29 cellular contexts compared by ENCODE assay signal in genomic region chr12:124413915-124414314, GRCh38.
DNase-seq lines count a peak whose midpoint lies in the region; ATAC-seq and TF ChIP-seq lines count a peak whose summit lies in the region.
"Had no signal": no experiment of that assay in that cellular context is flagged by ENCODE, and none has a peak within 500 bp of the region (broad histone marks: within the 10 kb centered on the region; RNA-seq: fewer than 3 reads in every experiment).

No MANE protein-coding gene starts in this region.

- ATAC-seq in stimulated activated naive B cell treated with anti-CD40 and anti-IgM and Interleukin-4, amounts not matched to agents 10 μg/mL and 1 μg/mL and 100 μg/mL, for 72 hours (replicated peaks): no peak
- no peak for ATAC-seq in HG02763 (IDR thresholded peaks at IDR 0.05; ENCODE audit: unreplicated experiment)
- no peak for ATAC-seq in GM18517 (IDR thresholded peaks at IDR 0.05; ENCODE audit: unreplicated experiment)
- ATAC-seq: activated CD8-positive, alpha-beta memory T cell treated with anti-CD3 and anti-CD28 coated beads, Interleukin-2, amount 10 ng/mL, durations not matched to agents 7 days and 5 days; mucosa of descending colon; right lobe of liver; stimulated activated memory B cell treated with anti-CD40 and anti-IgM and Interleukin-4, amounts not matched to agents 10 μg/mL and 1 μg/mL and 100 μg/mL, for 72 hours had no signal

- no peak overlapping the region for H3K4me3 Mint-ChIP-seq in glutamatergic neuron (ENCODE audit: unreplicated experiment)
- H3K4me3 Mint-ChIP-seq in stimulated activated naive B cell treated with anti-CD40 and anti-IgM and Interleukin-4, amounts not matched to agents 10 μg/mL and 1 μg/mL and 100 μg/mL, for 72 hours: no peak overlapping the region
- H3K4me3 Mint-ChIP-seq: activated B cell treated with CpG ODN at 0.5 μM for 24 hours; activated CD8-positive, alpha-beta memory T cell treated with anti-CD3 and anti-CD28 coated beads, Interleukin-2, amount 10 ng/mL, durations not matched to agents 7 days and 5 days; dendritic cell treated with granulocyte-macrophage colony-stimulating factor and Interleukin-4, amounts not matched to agents 40 ng/mL and 50 ng/mL, for 4 days; nephron progenitor cell; stimulated activated memory B cell treated with anti-CD40 and anti-IgM and Interleukin-4, amounts not matched to agents 10 μg/mL and 1 μg/mL and 100 μg/mL, for 72 hours had no signal

- peaks cover 31% of the 10 kb centered on the region for H3K27me3 Mint-ChIP-seq in glutamatergic neuron (ENCODE audit: unreplicated experiment)
- H3K27me3 Mint-ChIP-seq in stimulated activated naive B cell treated with anti-CD40 and anti-IgM and Interleukin-4, amounts not matched to agents 10 μg/mL and 1 μg/mL and 100 μg/mL, for 72 hours: no peaks in the 10 kb centered on the region
- H3K27me3 Mint-ChIP-seq: activated B cell treated with CpG ODN at 0.5 μM for 24 hours; activated CD8-positive, alpha-beta memory T cell treated with anti-CD3 and anti-CD28 coated beads, Interleukin-2, amount 10 ng/mL, durations not matched to agents 7 days and 5 days; dendritic cell treated with granulocyte-macrophage colony-stimulating factor and Interleukin-4, amounts not matched to agents 40 ng/mL and 50 ng/mL, for 4 days; stimulated activated memory B cell treated with anti-CD40 and anti-IgM and Interleukin-4, amounts not matched to agents 10 μg/mL and 1 μg/mL and 100 μg/mL, for 72 hours had no signal

- H3K9me3 Mint-ChIP-seq in glutamatergic neuron (ENCODE audit: unreplicated experiment): peaks cover 32% of the 10 kb centered on the region
- no peaks in the 10 kb centered on the region for H3K9me3 Mint-ChIP-seq in stimulated activated naive B cell treated with anti-CD40 and anti-IgM and Interleukin-4, amounts not matched to agents 10 μg/mL and 1 μg/mL and 100 μg/mL, for 72 hours
- H3K9me3 Mint-ChIP-seq: activated B cell treated with CpG ODN at 0.5 μM for 24 hours; dendritic cell treated with granulocyte-macrophage colony-stimulating factor and Interleukin-4, amounts not matched to agents 40 ng/mL and 50 ng/mL, for 4 days; nephron progenitor cell; stimulated activated memory B cell treated with anti-CD40 and anti-IgM and Interleukin-4, amounts not matched to agents 10 μg/mL and 1 μg/mL and 100 μg/mL, for 72 hours had no signal

- TF ChIP-seq CTCF in glutamatergic neuron (IDR thresholded peaks at IDR 0.05; ENCODE audit: partially characterized antibody, unreplicated experiment): no peak
- TF ChIP-seq CTCF in coronary artery (IDR thresholded peaks at IDR 0.05): no peak

- DNase-seq in NCI-H1092 treated with DMSO at 0.1 percent for 48 hours (lab: John Stamatoyannopoulos, UW): peak; percentile 7
- no peak for DNase-seq in NCI-H1092 (lab: John Stamatoyannopoulos, UW)
- DNase-seq in glutamatergic neuron: no peak
- no peak for DNase-seq in stimulated activated naive B cell treated with anti-CD40 and anti-IgM and Interleukin-4, amounts not matched to agents 10 μg/mL and 1 μg/mL and 100 μg/mL, for 72 hours
- DNase-seq in coronary artery (ENCODE audit: low spot score): no peak
- DNase-seq: activated B cell treated with CpG ODN at 0.5 μM for 24 hours; activated CD8-positive, alpha-beta memory T cell treated with anti-CD3 and anti-CD28 coated beads, Interleukin-2, amount 10 ng/mL, durations not matched to agents 7 days and 5 days; activated naive CD4-positive, alpha-beta T cell; activated T-cell treated with anti-CD3 and anti-CD28 coated beads, Interleukin-2, amount 50 U/mL, for 48 hours; lower lobe of right lung; mucosa of descending colon; NCI-H146; NCI-H510A treated with DMSO at 0.1 percent for 48 hours; nephron progenitor cell; NK-92 treated with Interleukin-12 subunit alpha and Interleukin-12 subunit beta, amount 100 ng/mL, for 24 hours; right lobe of liver; SIG-M5; stimulated activated CD4-positive, alpha-beta T cell treated with anti-CD3 and anti-CD28 coated beads, Interleukin-12 subunit alpha, Interleukin-12 subunit beta, amount 100 ng/mL, for 4 hours; stimulated activated CD4-positive, alpha-beta T cell treated with anti-CD3 and anti-CD28 coated beads, Interleukin-4, amount 100 ng/mL, for 1 hour; T-helper 9 cell had no signal

- H3K27ac ChIP-seq in angular gyrus (ENCODE audit: low read depth, low read length) (peak overlapping the region; percentile 84), coronary artery (peak overlapping the region in 1 of 2 donors; percentile 40)
- H3K27ac ChIP-seq: 22Rv1, lower lobe of right lung, parathyroid adenoma, right lobe of liver, suprapubic skin had no signal

- no peak overlapping the region for H3K4me3 ChIP-seq in coronary artery
- H3K4me3 ChIP-seq: adrenal gland, lower lobe of right lung, mucosa of descending colon, right lobe of liver, suprapubic skin had no signal

- peaks cover 40% of the 10 kb centered on the region for H3K4me1 Mint-ChIP-seq in glutamatergic neuron (ENCODE audit: low read depth, unreplicated experiment)
- H3K4me1 Mint-ChIP-seq in stimulated activated naive B cell treated with anti-CD40 and anti-IgM and Interleukin-4, amounts not matched to agents 10 μg/mL and 1 μg/mL and 100 μg/mL, for 72 hours: peaks cover 0 to 4% of the 10 kb centered on the region in 2 donors
- H3K4me1 Mint-ChIP-seq: activated B cell treated with CpG ODN at 0.5 μM for 24 hours; activated CD8-positive, alpha-beta memory T cell treated with anti-CD3 and anti-CD28 coated beads, Interleukin-2, amount 10 ng/mL, durations not matched to agents 7 days and 5 days had no signal

- H3K36me3 Mint-ChIP-seq in glutamatergic neuron (ENCODE audit: unreplicated experiment): peaks cover 9% of the 10 kb centered on the region
- peaks cover 52 to 72% of the 10 kb centered on the region in 2 donors for H3K36me3 Mint-ChIP-seq in stimulated activated naive B cell treated with anti-CD40 and anti-IgM and Interleukin-4, amounts not matched to agents 10 μg/mL and 1 μg/mL and 100 μg/mL, for 72 hours

- H3K27ac Mint-ChIP-seq in glutamatergic neuron (ENCODE audit: unreplicated experiment): peak overlapping the region; percentile 79
- H3K27ac Mint-ChIP-seq in stimulated activated naive B cell treated with anti-CD40 and anti-IgM and Interleukin-4, amounts not matched to agents 10 μg/mL and 1 μg/mL and 100 μg/mL, for 72 hours: peak overlapping the region; percentile 31
- H3K27ac Mint-ChIP-seq: activated B cell treated with CpG ODN at 0.5 μM for 24 hours; activated CD8-positive, alpha-beta memory T cell treated with anti-CD3 and anti-CD28 coated beads, Interleukin-2, amount 10 ng/mL, durations not matched to agents 7 days and 5 days; nephron progenitor cell had no signal
